ENCODE assay signal across 8 cellular contexts in the genomic region with DNA sequence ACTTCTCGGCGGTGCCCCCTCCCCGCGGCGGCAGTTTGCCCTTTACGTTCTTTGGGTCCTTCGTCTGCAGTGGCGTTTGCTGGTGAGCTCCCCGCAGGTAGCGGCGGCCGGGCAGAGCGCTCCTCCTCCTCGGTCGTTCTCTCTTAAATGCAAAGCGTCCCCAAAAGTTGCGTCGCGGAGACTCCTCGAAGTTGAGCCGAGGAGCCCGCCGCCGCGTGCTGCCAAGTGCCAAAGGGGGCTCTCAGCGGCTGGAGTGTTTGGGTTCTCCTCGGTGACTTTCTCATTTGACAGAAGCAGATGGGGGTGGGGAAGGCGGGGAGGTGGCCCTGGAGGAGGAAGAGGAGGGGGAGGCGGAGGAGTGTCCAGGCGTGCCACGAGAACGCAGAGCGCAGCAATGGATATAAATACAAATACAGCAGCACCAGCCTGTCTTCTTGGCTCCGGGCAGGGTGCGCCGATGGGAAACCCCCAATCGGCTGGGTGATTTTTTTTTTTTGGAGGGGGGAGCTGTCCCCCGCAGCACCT. TPM values are rescaled to one million over a fixed set of nuclear protein-coding genes. Genes with fewer than 3 reads are reported as not detected.
DNase-seq lines count a peak whose midpoint lies in the region; ATAC-seq, FAIRE-seq and TF ChIP-seq lines count a peak whose summit lies in the region.

A gene (minus strand): TSS at position 259 of the 525 bp plus-strand sequence. CDS start 496 bp downstream, outside the sequence.

- H3K4me3 ChIP-seq in A549 (peak within 1 kb of the TSS; percentile 55), HEK293 (ENCODE audit: low read depth, low read length) (peak within 1 kb of the TSS; percentile 61), astrocyte of the cerebellum (ENCODE audit: low read depth, low read length) (peak within 1 kb of the TSS; percentile 34), mesendoderm (ENCODE audit: low read length) (no peak within 1 kb of the TSS), adrenal gland (peak within 1 kb of the TSS in 1 of 4 donors; percentile 28)

- no peak within 1 kb of the TSS for H4K5ac ChIP-seq in mesendoderm (ENCODE audit: low read length)

- H3K4me2 ChIP-seq in A549 = peak within 1 kb of the TSS; percentile 86
- H3K4me2 ChIP-seq in mesendoderm (ENCODE audit: low read length) = peak within 1 kb of the TSS; percentile 62

- H3K9me3 ChIP-seq in A549 (no peaks in the 10 kb centered on the region), HEK293 (ENCODE audit: control insufficient read depth, insufficient read depth, low read depth, low read length) (no peaks in the 10 kb centered on the region), adrenal gland (replicated peaks in 1 of 3) (no peaks in the 10 kb centered on the region)

- H3K56ac ChIP-seq in mesendoderm (ENCODE audit: low read length) = peak within 1 kb of the TSS; percentile 76

- H3K27me3 ChIP-seq in mesendoderm (ENCODE audit: insufficient read depth, low read length, poor library complexity) (peaks cover 40% of the 10 kb centered on the region), adrenal gland (peaks cover 68% of the 10 kb centered on the region)

- FAIRE-seq in A549 (lab: Jason Lieb, UNC) (no peak), H54 (lab: Jason Lieb, UNC) (no peak)

- intact Hi-C loops in adrenal gland (cut with DNase I) = no loop called here

- in situ Hi-C loops in astrocyte of the cerebellum (cut with HindIII; ENCODE audit: low sequenced_read_pairs) = no loop called here

- DNase-seq in A549 (ENCODE audit: low read depth in 1 of 2, low spot score in 1 of 2) (peak in 1 of 2 experiments; percentile 48), astrocyte of the cerebellum (ENCODE audit: low read depth) (no peak), mesendoderm (peak; percentile 39), adrenal gland (no peak), HPDE6-E6E7 (ENCODE audit: extremely low spot score) (no peak), H54 (ENCODE audit: insufficient read length, low spot score) (no peak)

- no peaks in the 10 kb centered on the region for H3K36me3 ChIP-seq in HEK293 (ENCODE audit: control insufficient read depth in 2 of 2, insufficient read depth in 1 of 2, low read length in 2 of 2)
- H3K36me3 ChIP-seq in mesendoderm (ENCODE audit: control insufficient read depth, insufficient read depth, low read length) = no peaks in the 10 kb centered on the region
- no peaks in the 10 kb centered on the region for H3K36me3 ChIP-seq in adrenal gland (replicated peaks in 1 of 2)

- no peak for TF ChIP-seq EP300 in A549 (IDR thresholded peaks at IDR 0.05)

- no peak within 1 kb of the TSS for H3K18ac ChIP-seq in mesendoderm (ENCODE audit: low read length)

- H2BK5ac ChIP-seq in mesendoderm (ENCODE audit: low read length) = no peak within 1 kb of the TSS

- 0% methylated on average over 8 of the region's 38 CpGs for WGBS in A549 (ENCODE audit: missing lambda C conversion rate)
- WGBS in mesendoderm (ENCODE audit: extremely low coverage, insufficient coverage, low lambda C conversion rate) = no CpG with 5 or more reads among the region's 38 CpGs
- 1 to 4% (median 2%) methylated on average over 8 to 38 of the region's 38 CpGs for WGBS in adrenal gland, 4 donors

- H2AK5ac ChIP-seq in mesendoderm (ENCODE audit: low read length) = no peak within 1 kb of the TSS

- H4K8ac ChIP-seq in mesendoderm (ENCODE audit: low read depth, low read length) = no peak within 1 kb of the TSS

- peak; percentile 8 to 20; a peak in 3 of 6 replicates for ATAC-seq in A549
- no peak for ATAC-seq in GM21723 (IDR thresholded peaks at IDR 0.05; ENCODE audit: unreplicated experiment)

- H3K4me1 ChIP-seq in A549 = no peaks in the 10 kb centered on the region
- no peaks in the 10 kb centered on the region for H3K4me1 ChIP-seq in HEK293 (ENCODE audit: control insufficient read depth, insufficient read depth, low read length)
- no peaks in the 10 kb centered on the region for H3K4me1 ChIP-seq in mesendoderm (ENCODE audit: control insufficient read depth, low read depth, low read length)
- H3K4me1 ChIP-seq in adrenal gland (replicated peaks in 1 of 2) = peaks cover 0 to 20% of the 10 kb centered on the region in 2 donors

- peak within 1 kb of the TSS; percentile 89 for H3K23ac ChIP-seq in mesendoderm (ENCODE audit: low read length)

- H2BK15ac ChIP-seq in mesendoderm (replicated peaks; ENCODE audit: low read depth) = no peak within 1 kb of the TSS

- CTCF ChIA-PET in A549 (lab: Yijun Ruan, JAX) (interaction anchor here (0.6 to 0.8 kb wide), 2 partner anchors 38 to 261 kb away, joined by 3 to 4 read pairs; no protein-coding TSS in a partner anchor), HEK293 (lab: Yijun Ruan, JAX) (interaction anchor here (0.7 to 1.0 kb wide), 2 partner anchors 36 to 81 kb away, joined by 3 to 4 read pairs; no protein-coding TSS in a partner anchor)

- no peak for TF ChIP-seq RAD21 in A549 (conservative IDR thresholded peaks at IDR 0.05 in 1 of 2, IDR thresholded peaks at IDR 0.05 in 1 of 2)

- no peak for TF ChIP-seq CTCF in A549 (IDR thresholded peaks at IDR 0.05)
- no peak for TF ChIP-seq CTCF in HEK293 (tag by site-specific recombination; IDR thresholded peaks at IDR 0.05)
- no peak for TF ChIP-seq CTCF in astrocyte of the cerebellum (IDR thresholded peaks at IDR 0.05; ENCODE audit: low read depth, low read length, missing control alignments)
- TF ChIP-seq CTCF in adrenal gland (IDR thresholded peaks at IDR 0.05) = no peak

- no peak within 1 kb of the TSS for H2BK120ac ChIP-seq in mesendoderm (ENCODE audit: low read depth, low read length)

- no peak for TF ChIP-seq POLR2A in A549 (IDR thresholded peaks at IDR 0.05; ENCODE audit: low read length)
- no peak for TF ChIP-seq POLR2A in adrenal gland (IDR thresholded peaks at IDR 0.05)
- TF ChIP-seq POLR2A in H54 (IDR thresholded peaks at IDR 0.05; ENCODE audit: low read depth, low read length) = no peak

- POLR2A ChIA-PET in A549 (lab: Yijun Ruan, JAX) (interaction anchor here (0.7 kb wide), 2 partner anchors 8 to 30 kb away, joined by 3 to 9 read pairs; no protein-coding TSS in a partner anchor), HEK293 (lab: Yijun Ruan, JAX) (no interaction called here)

- H3K9ac ChIP-seq in mesendoderm (ENCODE audit: low read length) = no peak within 1 kb of the TSS

- H3K4ac ChIP-seq in mesendoderm (ENCODE audit: low read depth, low read length) = no peak within 1 kb of the TSS

- H3K79me1 ChIP-seq in mesendoderm (ENCODE audit: low read length) = no peaks in the 10 kb centered on the region

- H3K79me2 ChIP-seq in mesendoderm (ENCODE audit: control insufficient read depth, insufficient read depth, low read length) = no peaks in the 10 kb centered on the region

- H3K27ac ChIP-seq in A549 (peak within 1 kb of the TSS; percentile 54 to 76; a peak in 5 of 6 replicates), HEK293 (ENCODE audit: extremely low read depth, low read depth, low read length) (peak within 1 kb of the TSS; percentile 26; the same call in 1 of the 2 replicates), mesendoderm (ENCODE audit: low read depth, low read length) (no peak within 1 kb of the TSS), adrenal gland (no peak within 1 kb of the TSS)

TF ChIP-seq in A549, 52 proteins besides CTCF, POLR2A, EP300 and RAD21:
- TF ChIP-seq, protein P1, sequence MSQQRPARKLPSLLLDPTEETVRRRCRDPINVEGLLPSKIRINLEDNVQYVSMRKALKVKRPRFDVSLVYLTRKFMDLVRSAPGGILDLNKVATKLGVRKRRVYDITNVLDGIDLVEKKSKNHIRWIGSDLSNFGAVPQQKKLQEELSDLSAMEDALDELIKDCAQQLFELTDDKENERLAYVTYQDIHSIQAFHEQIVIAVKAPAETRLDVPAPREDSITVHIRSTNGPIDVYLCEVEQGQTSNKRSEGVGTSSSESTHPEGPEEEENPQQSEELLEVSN (IDR thresholded peaks at IDR 0.05; ENCODE audit: borderline replicate concordance, low read depth) = 0 out of 2 replicates have a peak, but pooled peaks have one; percentile 52
- TF ChIP-seq, protein P2, sequence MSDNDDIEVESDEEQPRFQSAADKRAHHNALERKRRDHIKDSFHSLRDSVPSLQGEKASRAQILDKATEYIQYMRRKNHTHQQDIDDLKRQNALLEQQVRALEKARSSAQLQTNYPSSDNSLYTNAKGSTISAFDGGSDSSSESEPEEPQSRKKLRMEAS (IDR thresholded peaks at IDR 0.05) = 0 out of 2 replicates have a peak, but pooled peaks have one; percentile 31
- TF ChIP-seq HOXA7 (CRISPR knock-in tag; IDR thresholded peaks at IDR 0.05) = no peak
TF ChIP-seq in A549: peak in this region for 2.

TF ChIP-seq in HEK293, 187 proteins besides CTCF, POLR2A, EP300 and RAD21 (continues in another document):
- TF ChIP-seq ZNF121 (tag by site-specific recombination; IDR thresholded peaks at IDR 0.05) (no peak), MYNN (tag by site-specific recombination; IDR thresholded peaks at IDR 0.05; ENCODE audit: borderline replicate concordance) (no peak), SP3 (tag by site-specific recombination; IDR thresholded peaks at IDR 0.05) (peak; percentile 61; the same call in 1 of the 2 replicates)
- TF ChIP-seq, protein P3, sequence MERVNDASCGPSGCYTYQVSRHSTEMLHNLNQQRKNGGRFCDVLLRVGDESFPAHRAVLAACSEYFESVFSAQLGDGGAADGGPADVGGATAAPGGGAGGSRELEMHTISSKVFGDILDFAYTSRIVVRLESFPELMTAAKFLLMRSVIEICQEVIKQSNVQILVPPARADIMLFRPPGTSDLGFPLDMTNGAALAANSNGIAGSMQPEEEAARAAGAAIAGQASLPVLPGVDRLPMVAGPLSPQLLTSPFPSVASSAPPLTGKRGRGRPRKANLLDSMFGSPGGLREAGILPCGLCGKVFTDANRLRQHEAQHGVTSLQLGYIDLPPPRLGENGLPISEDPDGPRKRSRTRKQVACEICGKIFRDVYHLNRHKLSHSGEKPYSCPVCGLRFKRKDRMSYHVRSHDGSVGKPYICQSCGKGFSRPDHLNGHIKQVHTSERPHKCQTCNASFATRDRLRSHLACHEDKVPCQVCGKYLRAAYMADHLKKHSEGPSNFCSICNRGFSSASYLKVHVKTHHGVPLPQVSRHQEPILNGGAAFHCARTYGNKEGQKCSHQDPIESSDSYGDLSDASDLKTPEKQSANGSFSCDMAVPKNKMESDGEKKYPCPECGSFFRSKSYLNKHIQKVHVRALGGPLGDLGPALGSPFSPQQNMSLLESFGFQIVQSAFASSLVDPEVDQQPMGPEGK (tag by site-specific recombination; IDR thresholded peaks at IDR 0.05) = peak; percentile 61; the same call in 1 of the 2 replicates

RNA-seq across cellular contexts. Expression of the gene that starts here (rescaled TPM):
- 6.1 and 6.9 TPM in 2 replicates for polyA plus RNA-seq in A549 (2011; rRNA removed)
- 3.2 and 4.3 TPM in 2 replicates for polyA plus RNA-seq in A549 (2012; cell fraction: cytosol; rRNA removed)
- polyA plus RNA-seq in A549 (2012; cell fraction: nucleus; rRNA removed) = 2.4 and 2.5 TPM in 2 replicates
- polyA plus RNA-seq in A549 (2017; fragmentation: RNase III; extraction: RNeasy Plus Mini Kit Qiagen cat#74134 plus additional on column Dnase treatment) = 0.28 to 0.62 TPM (median 0.45 TPM) in 3 replicates
- 4.1 and 5.0 TPM in 2 replicates for polyA minus RNA-seq in A549 (2011; rRNA and poly(A)+ RNA removed)
- 0.03 TPM for polyA plus RNA-seq in mesendoderm (2013, experiment 1 of 2)
- polyA plus RNA-seq in mesendoderm (2013, experiment 2 of 2) = 0.03 TPM
- total RNA-seq in adrenal gland = not detected
- polyA plus RNA-seq in adrenal gland = not detected

Comparison
In these comparisons a context has a peak if more than half of its experiments do, and no peak if none do; other contexts are left out.
1. H3K27ac ChIP-seq: peak in A549 (2 of 2) and HEK293 (single experiment); none in mesendoderm (single experiment) and adrenal gland (0 of 5).